ENCODE assay signal across 1 cellular context in genomic region chr10:44972874-44973306, GRCh38.
TF ChIP-seq lines count a peak whose summit lies in the region.

No MANE protein-coding gene starts in this region.

TF ChIP-seq in K562, 482 proteins besides CTCF, POLR2A, EP300 and RAD21:
- TF ChIP-seq FOSL1 (tag; conservative IDR thresholded peaks at IDR 0.05) (no peak), PRMT5 (CRISPR knock-in tag; IDR thresholded peaks at IDR 0.05) (0 out of 2 replicates have a peak, but pooled peaks have one; percentile 22), CHD2 (IDR thresholded peaks at IDR 0.05; ENCODE audit: low read depth, low read length) (no peak), MEIS2 (IDR thresholded peaks at IDR 0.05; ENCODE audit: partially characterized antibody) (no peak), MXD1 (CRISPR knock-in tag; IDR thresholded peaks at IDR 0.05; ENCODE audit: borderline replicate concordance, poor library complexity, severe bottlenecking) (no peak), BRF2 (IDR thresholded peaks at IDR 0.05; ENCODE audit: borderline replicate concordance, insufficient read depth, insufficient read length) (no peak), ZNF511 (CRISPR knock-in tag; IDR thresholded peaks at IDR 0.05) (no peak), NFXL1 (CRISPR knock-in tag; IDR thresholded peaks at IDR 0.05) (no peak), ZNF354B (CRISPR knock-in tag; IDR thresholded peaks at IDR 0.05) (no peak)
